13 cellular contexts compared by ENCODE assay signal in the genomic region with DNA sequence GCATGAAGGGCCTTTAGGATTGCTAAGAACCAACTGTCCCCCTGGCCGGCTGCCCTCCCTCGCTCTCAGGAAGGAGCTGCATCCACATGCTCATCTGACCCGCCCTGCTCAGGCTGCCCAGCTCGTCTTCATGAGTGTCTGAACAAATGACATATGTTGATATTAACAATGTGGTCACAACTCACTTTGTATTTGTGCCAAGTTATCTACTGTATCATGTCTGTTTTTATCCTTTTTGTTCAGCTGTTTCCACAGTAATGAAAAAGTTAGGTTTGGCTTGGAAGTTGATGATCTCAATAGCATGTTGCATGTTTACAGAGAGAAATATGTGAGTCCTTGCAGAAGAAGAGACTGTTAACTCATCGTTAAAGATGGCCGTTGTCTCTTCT.
DNase-seq lines count a peak whose midpoint lies in the region; TF ChIP-seq lines count a peak whose summit lies in the region.
"Had no signal": no experiment of that assay in that cellular context is flagged by ENCODE, and none has a peak within 500 bp of the region (broad histone marks: within the 10 kb centered on the region; RNA-seq: fewer than 3 reads in every experiment).

No MANE protein-coding gene starts in this region.

- peaks cover 17% of the 10 kb centered on the region for H3K4me1 ChIP-seq in GM23248 (ENCODE audit: insufficient read depth)

- H3K4me2 ChIP-seq in GM23248 (ENCODE audit: unreplicated experiment): no peak overlapping the region

- H2AFZ ChIP-seq in GM23248: 0 out of 2 replicates have a peak overlapping the region, but pooled peaks have one; percentile 20

- no peaks in the 10 kb centered on the region for H3K9me3 ChIP-seq in GM23248 (ENCODE audit: low read depth)

- in situ Hi-C loops in GM23248 (cut with MboI): loop anchor here (10.0 kb wide), 1 partner anchor 539 kb away; no protein-coding TSS in a partner anchor

- no peak for TF ChIP-seq CTCF in cardiac fibroblast (IDR thresholded peaks at IDR 0.05; ENCODE audit: low read depth, low read length)

- H3K9me2 ChIP-seq in GM23248 (ENCODE audit: insufficient read depth): no peaks in the 10 kb centered on the region

- peak overlapping the region; percentile 32; the same call in 1 of the 2 replicates for H3K9ac ChIP-seq in GM23248

- H3K4me3 ChIP-seq in GM23248 (no peak overlapping the region), cardiac fibroblast (replicated peaks in 1 of 2; ENCODE audit: low read depth in 2 of 2, low read length in 2 of 2) (no peak overlapping the region), skeletal muscle cell (ENCODE audit: low read depth, low read length) (no peak overlapping the region)

- peak overlapping the region; percentile 51 for H3K27ac ChIP-seq in GM23248

- peaks cover 18% of the 10 kb centered on the region; the same call in 1 of the 2 replicates for H3F3A ChIP-seq in GM23248 (ENCODE audit: insufficient read depth)

- no peaks in the 10 kb centered on the region for H3K36me3 ChIP-seq in GM23248 (ENCODE audit: low read depth)

- no peaks in the 10 kb centered on the region for H3K27me3 ChIP-seq in GM23248 (replicated peaks; ENCODE audit: insufficient read depth)

- WGBS in GM23248 (ENCODE audit: low coverage in 1 of 2, low lambda C conversion rate in 2 of 2, missing lambda C conversion rate in 2 of 2), 2 experiments: 15 to 29% methylated on average over 6 of the region's 6 CpGs

- H3K79me2 ChIP-seq in GM23248 (ENCODE audit: insufficient read depth): no peaks in the 10 kb centered on the region

- no peaks in the 10 kb centered on the region for H4K20me1 ChIP-seq in GM23248 (ENCODE audit: insufficient read depth)

- DNase-seq in GM23248 (peak; percentile 66), cardiac fibroblast (ENCODE audit: low read depth in 2 of 2) (peak; percentile 62 to 66), hepatic stellate cell (ENCODE audit: low spot score) (peak; percentile 43), skeletal muscle cell (ENCODE audit: low read depth) (peak; percentile 35), activated gamma-delta T cell treated with Interleukin-2 at 50 U/mL for 16 hours (no peak), UCSD-AML1 (lab: John Stamatoyannopoulos, UW; ENCODE audit: unreplicated experiment) (no peak), middle frontal gyrus (ENCODE audit: extremely low spot score, low spot score) (no peak), Ammon's horn (ENCODE audit: low spot score) (no peak)
- DNase-seq: activated CD8-positive, alpha-beta memory T cell treated with anti-CD3 and anti-CD28 coated beads for 24 hours; CD8-positive, alpha-beta T cell; head of caudate nucleus; NCI-H2227 treated with DMSO at 0.1 percent for 48 hours; nucleus accumbens had no signal

Comparison
In these comparisons a context has a peak if more than half of its experiments do, and no peak if none do; other contexts are left out.
1. DNase-seq: peak in GM23248 (single experiment), cardiac fibroblast (2 of 2), hepatic stellate cell (single experiment) and skeletal muscle cell (single experiment); none in activated gamma-delta T cell treated with Interleukin-2 at 50 U/mL for 16 hours (single experiment), UCSD-AML1 (single experiment), middle frontal gyrus (single experiment) and Ammon's horn (single experiment).